Comparison of ENCODE assay signal across 15 cellular contexts in the genomic region with DNA sequence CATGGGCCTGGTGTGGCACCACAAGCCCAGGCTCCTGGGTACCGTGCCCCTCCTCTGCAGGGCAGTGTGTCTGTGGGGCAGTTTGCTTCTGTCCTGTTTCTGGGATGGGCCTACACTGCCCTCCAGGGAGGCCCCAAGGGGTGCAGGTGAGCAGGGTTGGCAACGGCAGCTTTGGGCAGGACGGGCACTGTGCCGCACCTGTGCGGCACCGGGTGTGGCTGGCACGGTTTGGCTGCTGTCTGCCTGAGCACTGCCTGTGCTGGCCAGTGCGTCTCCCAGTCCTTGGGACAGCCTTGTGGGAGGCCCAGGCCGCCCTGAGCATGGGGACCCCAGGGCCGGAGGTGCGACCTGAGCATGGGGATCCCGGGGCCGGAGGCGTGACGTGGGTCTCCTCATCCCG. TPM values are rescaled to one million over a fixed set of nuclear protein-coding genes. Genes with fewer than 3 reads are reported as not detected.
A peak's percentile ranks its signal among the peaks of the same experiment; 100 is the strongest.
DNase-seq lines count a peak whose midpoint lies in the region; ATAC-seq and TF ChIP-seq lines count a peak whose summit lies in the region.
"Had no signal": no experiment of that assay in that cellular context is flagged by ENCODE, and none has a peak within 500 bp of the region (broad histone marks: within the 10 kb centered on the region; RNA-seq: fewer than 3 reads in every experiment).

No MANE protein-coding gene starts in this region.

- no peak overlapping the region for H3K4me3 ChIP-seq in right lobe of liver
- H3K4me3 ChIP-seq in suprapubic skin: no peak overlapping the region

- peaks cover 39% of the 10 kb centered on the region for H3K36me3 Mint-ChIP-seq in dendritic cell treated with granulocyte-macrophage colony-stimulating factor and Interleukin-4, amounts not matched to agents 40 ng/mL and 50 ng/mL, for 4 days (ENCODE audit: low read depth)
- H3K36me3 Mint-ChIP-seq: CD4-positive, CD25-positive, alpha-beta regulatory T cell; IgD-negative memory B cell had no signal

- intact Hi-C loops in left ventricle myocardium superior (cut with micrococcal nuclease) (no loop called here), Right ventricle myocardium superior (cut with DNase I) (no loop called here), right lobe of liver (cut with DNase I) (no loop called here)
- intact Hi-C loops in dendritic cell treated with granulocyte-macrophage colony-stimulating factor and Interleukin-4, amounts not matched to agents 40 ng/mL and 50 ng/mL, for 4 days (cut with micrococcal nuclease): loop anchor here (5.0 kb wide), 1 partner anchor 36 kb away; a partner anchor contains a TSS

- ATAC-seq in left ventricle myocardium superior: no peak
- ATAC-seq in Right ventricle myocardium superior (ENCODE audit: poor library complexity): no peak
- ATAC-seq in right lobe of liver: peak in 2 of 4 donors; percentile 1 to 4
- ATAC-seq in SK-N-SH treated with all-trans-retinoic acid at 6 μM for 48 hours: no peak

- TF ChIP-seq POLR2A in right lobe of liver (IDR thresholded peaks at IDR 0.05) (no peak), suprapubic skin (IDR thresholded peaks at IDR 0.05) (no peak)

- no peaks in the 10 kb centered on the region for H3K36me3 ChIP-seq in right lobe of liver
- no peaks in the 10 kb centered on the region for H3K36me3 ChIP-seq in suprapubic skin

- H3K27ac Mint-ChIP-seq in dendritic cell treated with granulocyte-macrophage colony-stimulating factor and Interleukin-4, amounts not matched to agents 40 ng/mL and 50 ng/mL, for 4 days: peak overlapping the region; percentile 71
- H3K27ac Mint-ChIP-seq: CD4-positive, CD25-positive, alpha-beta regulatory T cell; IgD-negative memory B cell had no signal

- no peak overlapping the region for H3K4me3 Mint-ChIP-seq in dendritic cell treated with granulocyte-macrophage colony-stimulating factor and Interleukin-4, amounts not matched to agents 40 ng/mL and 50 ng/mL, for 4 days
- H3K4me3 Mint-ChIP-seq: CD4-positive, CD25-positive, alpha-beta regulatory T cell; H9 had no signal

- peaks cover 96% of the 10 kb centered on the region for H3K4me1 Mint-ChIP-seq in dendritic cell treated with granulocyte-macrophage colony-stimulating factor and Interleukin-4, amounts not matched to agents 40 ng/mL and 50 ng/mL, for 4 days (ENCODE audit: low read depth)

- no peak for TF ChIP-seq EP300 in suprapubic skin (IDR thresholded peaks at IDR 0.05)

- DNase-seq in left ventricle myocardium superior (peak; percentile 35), Right ventricle myocardium superior (no peak), right lobe of liver (peak in 1 of 3 donors; percentile 87), suprapubic skin (ENCODE audit: low spot score in 2 of 2) (no peak), SW480 (ENCODE audit: low spot score) (no peak)
- DNase-seq in activated CD4-positive, alpha-beta T cell treated with anti-CD3 and anti-CD28 coated beads, Interleukin-2, amount 50 U/mL, for 1 hour: no peak
- DNase-seq: CD4-positive, CD25-positive, alpha-beta regulatory T cell; DMS53; H9; NCI-H1436 treated with DMSO at 0.1 percent for 48 hours; NCI-H2081; NCI-H524 treated with DMSO at 0.1 percent for 48 hours had no signal

- H3K27me3 ChIP-seq in right lobe of liver (no peaks in the 10 kb centered on the region), suprapubic skin (no peaks in the 10 kb centered on the region)

- no peaks in the 10 kb centered on the region for H3K27me3 Mint-ChIP-seq in dendritic cell treated with granulocyte-macrophage colony-stimulating factor and Interleukin-4, amounts not matched to agents 40 ng/mL and 50 ng/mL, for 4 days
- H3K27me3 Mint-ChIP-seq: CD4-positive, CD25-positive, alpha-beta regulatory T cell; IgD-negative memory B cell had no signal

- no peaks in the 10 kb centered on the region for H3K9me3 Mint-ChIP-seq in dendritic cell treated with granulocyte-macrophage colony-stimulating factor and Interleukin-4, amounts not matched to agents 40 ng/mL and 50 ng/mL, for 4 days
- H3K9me3 Mint-ChIP-seq: H9, IgD-negative memory B cell had no signal

- peaks cover 2 to 100% (median 67%) of the 10 kb centered on the region in 4 donors for H3K4me1 ChIP-seq in right lobe of liver
- peaks cover 100% of the 10 kb centered on the region for H3K4me1 ChIP-seq in suprapubic skin

- WGBS in right lobe of liver (ENCODE audit: insufficient coverage, low coverage, low lambda C conversion rate, missing lambda C conversion rate): 20% methylated on average over 1 of the region's 16 CpGs
- WGBS in suprapubic skin: 67% methylated on average over 9 of the region's 16 CpGs

- TF ChIP-seq CTCF in right lobe of liver (IDR thresholded peaks at IDR 0.05) (no peak), suprapubic skin (IDR thresholded peaks at IDR 0.05) (no peak)

- peak overlapping the region in 2 of 3 donors; percentile 67 to 82 for H3K27ac ChIP-seq in right lobe of liver
- H3K27ac ChIP-seq in suprapubic skin: peak overlapping the region; percentile 65

- H3K9me3 ChIP-seq in right lobe of liver: no peaks in the 10 kb centered on the region
- H3K9me3 ChIP-seq in suprapubic skin: no peaks in the 10 kb centered on the region

TF ChIP-seq in SK-N-SH treated with all-trans-retinoic acid at 6 μM for 48 hours, 23 proteins besides CTCF, POLR2A, EP300 and RAD21 (continues in another document):
- TF ChIP-seq, protein P1, sequence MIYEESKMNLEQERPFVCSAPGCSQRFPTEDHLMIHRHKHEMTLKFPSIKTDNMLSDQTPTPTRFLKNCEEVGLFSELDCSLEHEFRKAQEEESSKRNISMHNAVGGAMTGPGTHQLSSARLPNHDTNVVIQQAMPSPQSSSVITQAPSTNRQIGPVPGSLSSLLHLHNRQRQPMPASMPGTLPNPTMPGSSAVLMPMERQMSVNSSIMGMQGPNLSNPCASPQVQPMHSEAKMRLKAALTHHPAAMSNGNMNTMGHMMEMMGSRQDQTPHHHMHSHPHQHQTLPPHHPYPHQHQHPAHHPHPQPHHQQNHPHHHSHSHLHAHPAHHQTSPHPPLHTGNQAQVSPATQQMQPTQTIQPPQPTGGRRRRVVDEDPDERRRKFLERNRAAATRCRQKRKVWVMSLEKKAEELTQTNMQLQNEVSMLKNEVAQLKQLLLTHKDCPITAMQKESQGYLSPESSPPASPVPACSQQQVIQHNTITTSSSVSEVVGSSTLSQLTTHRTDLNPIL (CRISPR knock-in tag; IDR thresholded peaks at IDR 0.05; ENCODE audit: low read depth): no peak
- TF ChIP-seq ZC3H10 (CRISPR knock-in tag; IDR thresholded peaks at IDR 0.05) (no peak), ZNF70 (CRISPR knock-in tag; IDR thresholded peaks at IDR 0.05) (no peak), ARNTL (CRISPR knock-in tag; IDR thresholded peaks at IDR 0.05; ENCODE audit: borderline replicate concordance, low read depth) (no peak), ZFP30 (CRISPR knock-in tag; IDR thresholded peaks at IDR 0.05) (no peak), ZNF565 (CRISPR knock-in tag; conservative IDR thresholded peaks at IDR 0.05; ENCODE audit: low read depth) (no peak), CSDC2 (CRISPR knock-in tag; IDR thresholded peaks at IDR 0.05) (no peak), ESRRG (CRISPR knock-in tag; IDR thresholded peaks at IDR 0.05) (no peak), GLIS3 (CRISPR knock-in tag; IDR thresholded peaks at IDR 0.05) (no peak), BACH2 (CRISPR knock-in tag; IDR thresholded peaks at IDR 0.05; ENCODE audit: borderline replicate concordance) (no peak), OSR1 (CRISPR knock-in tag; IDR thresholded peaks at IDR 0.05) (no peak), TCF4 (CRISPR knock-in tag; IDR thresholded peaks at IDR 0.05; ENCODE audit: borderline replicate concordance) (no peak), ZNF8 (CRISPR knock-in tag; IDR thresholded peaks at IDR 0.05) (no peak), ZFP3 (CRISPR knock-in tag; IDR thresholded peaks at IDR 0.05) (no peak), PPARA (CRISPR knock-in tag; IDR thresholded peaks at IDR 0.05; ENCODE audit: borderline replicate concordance) (no peak), TOX (CRISPR knock-in tag; IDR thresholded peaks at IDR 0.05; ENCODE audit: borderline replicate concordance) (no peak), ISL1 (CRISPR knock-in tag; IDR thresholded peaks at IDR 0.05) (no peak)
- TF ChIP-seq, protein P2, sequence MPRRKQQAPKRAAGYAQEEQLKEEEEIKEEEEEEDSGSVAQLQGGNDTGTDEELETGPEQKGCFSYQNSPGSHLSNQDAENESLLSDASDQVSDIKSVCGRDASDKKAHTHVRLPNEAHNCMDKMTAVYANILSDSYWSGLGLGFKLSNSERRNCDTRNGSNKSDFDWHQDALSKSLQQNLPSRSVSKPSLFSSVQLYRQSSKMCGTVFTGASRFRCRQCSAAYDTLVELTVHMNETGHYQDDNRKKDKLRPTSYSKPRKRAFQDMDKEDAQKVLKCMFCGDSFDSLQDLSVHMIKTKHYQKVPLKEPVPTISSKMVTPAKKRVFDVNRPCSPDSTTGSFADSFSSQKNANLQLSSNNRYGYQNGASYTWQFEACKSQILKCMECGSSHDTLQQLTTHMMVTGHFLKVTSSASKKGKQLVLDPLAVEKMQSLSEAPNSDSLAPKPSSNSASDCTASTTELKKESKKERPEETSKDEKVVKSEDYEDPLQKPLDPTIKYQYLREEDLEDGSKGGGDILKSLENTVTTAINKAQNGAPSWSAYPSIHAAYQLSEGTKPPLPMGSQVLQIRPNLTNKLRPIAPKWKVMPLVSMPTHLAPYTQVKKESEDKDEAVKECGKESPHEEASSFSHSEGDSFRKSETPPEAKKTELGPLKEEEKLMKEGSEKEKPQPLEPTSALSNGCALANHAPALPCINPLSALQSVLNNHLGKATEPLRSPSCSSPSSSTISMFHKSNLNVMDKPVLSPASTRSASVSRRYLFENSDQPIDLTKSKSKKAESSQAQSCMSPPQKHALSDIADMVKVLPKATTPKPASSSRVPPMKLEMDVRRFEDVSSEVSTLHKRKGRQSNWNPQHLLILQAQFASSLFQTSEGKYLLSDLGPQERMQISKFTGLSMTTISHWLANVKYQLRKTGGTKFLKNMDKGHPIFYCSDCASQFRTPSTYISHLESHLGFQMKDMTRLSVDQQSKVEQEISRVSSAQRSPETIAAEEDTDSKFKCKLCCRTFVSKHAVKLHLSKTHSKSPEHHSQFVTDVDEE (CRISPR knock-in tag; IDR thresholded peaks at IDR 0.05): no peak

RNA-seq across cellular contexts. Expression of a gene that starts 37.2 kb away (rescaled TPM):
- total RNA-seq in left ventricle myocardium superior (90.8 TPM), Right ventricle myocardium superior (89.0 TPM), right lobe of liver (100 to 1,000 TPM; 105 to 165 (median 131) TPM), suprapubic skin (100 to 1,000 TPM; 165 to 240 (median 185) TPM)
